8 cellular contexts compared by ENCODE assay signal in genomic region chr2:97699765-97700444, GRCh38. TPM values are rescaled to one million over a fixed set of nuclear protein-coding genes. Genes with fewer than 3 reads are reported as not detected.
DNase-seq lines count a peak whose midpoint lies in the region; ATAC-seq and TF ChIP-seq lines count a peak whose summit lies in the region.

No MANE protein-coding gene starts in this region.

- no peaks in the 10 kb centered on the region for H3K36me3 ChIP-seq in Peyer's patch
- H3K36me3 ChIP-seq in osteoblast (ENCODE audit: insufficient read depth, low read length): no peaks in the 10 kb centered on the region

- no peaks in the 10 kb centered on the region for H3K36me3 Mint-ChIP-seq in activated T-helper 2 cell treated with anti-CD3 and anti-CD28 coated beads, Interferon-gamma antibody, Interleukin-2, Interleukin-4, amounts not matched to agents 10 μg/mL and 5 μg/mL and 100 μg/mL, durations not matched to agents 14 hours and 24 hours and 36 hours (ENCODE audit: low read depth)

- ATAC-seq in HG02642 (IDR thresholded peaks at IDR 0.05; ENCODE audit: poor library complexity, unreplicated experiment): no peak

- no peak overlapping the region for H2AFZ ChIP-seq in osteoblast (ENCODE audit: low read length)

- H3K27ac ChIP-seq in Peyer's patch (no peak overlapping the region), osteoblast (ENCODE audit: low read depth, low read length) (no peak overlapping the region)

- H3K27ac Mint-ChIP-seq in activated T-helper 2 cell treated with anti-CD3 and anti-CD28 coated beads, Interferon-gamma antibody, Interleukin-2, Interleukin-4, amounts not matched to agents 10 μg/mL and 5 μg/mL and 100 μg/mL, durations not matched to agents 14 hours and 24 hours and 36 hours: no peak overlapping the region

- H3K27me3 Mint-ChIP-seq in activated T-helper 2 cell treated with anti-CD3 and anti-CD28 coated beads, Interferon-gamma antibody, Interleukin-2, Interleukin-4, amounts not matched to agents 10 μg/mL and 5 μg/mL and 100 μg/mL, durations not matched to agents 14 hours and 24 hours and 36 hours (ENCODE audit: low read depth): no peaks in the 10 kb centered on the region

- H4K20me1 ChIP-seq in osteoblast (ENCODE audit: insufficient read depth, low read length): no peaks in the 10 kb centered on the region

- no peaks in the 10 kb centered on the region for H3K27me3 ChIP-seq in Peyer's patch
- H3K27me3 ChIP-seq in osteoblast (ENCODE audit: insufficient read depth, low read length): no peaks in the 10 kb centered on the region

- H3K4me1 ChIP-seq in Peyer's patch: no peaks in the 10 kb centered on the region
- H3K4me1 ChIP-seq in osteoblast (ENCODE audit: insufficient read depth, low read length): peaks cover 11% of the 10 kb centered on the region

- H3K4me2 ChIP-seq in osteoblast (ENCODE audit: insufficient read depth, low read length): no peak overlapping the region

- H3K79me2 ChIP-seq in osteoblast (ENCODE audit: insufficient read depth, low read length): no peaks in the 10 kb centered on the region

- intact Hi-C loops in activated T-helper 2 cell treated with anti-CD3 and anti-CD28 coated beads, Interferon-gamma antibody, Interleukin-2, Interleukin-4, amounts not matched to agents 10 μg/mL and 5 μg/mL and 100 μg/mL, durations not matched to agents 14 hours and 24 hours and 36 hours (cut with micrococcal nuclease): no loop called here

- H3K9me3 Mint-ChIP-seq in activated T-helper 2 cell treated with anti-CD3 and anti-CD28 coated beads, Interferon-gamma antibody, Interleukin-2, Interleukin-4, amounts not matched to agents 10 μg/mL and 5 μg/mL and 100 μg/mL, durations not matched to agents 14 hours and 24 hours and 36 hours: no peaks in the 10 kb centered on the region

- H3K4me3 Mint-ChIP-seq in activated T-helper 2 cell treated with anti-CD3 and anti-CD28 coated beads, Interferon-gamma antibody, Interleukin-2, Interleukin-4, amounts not matched to agents 10 μg/mL and 5 μg/mL and 100 μg/mL, durations not matched to agents 14 hours and 24 hours and 36 hours (ENCODE audit: low read depth): no peak overlapping the region

- peaks cover 11% of the 10 kb centered on the region for H3K4me1 Mint-ChIP-seq in activated T-helper 2 cell treated with anti-CD3 and anti-CD28 coated beads, Interferon-gamma antibody, Interleukin-2, Interleukin-4, amounts not matched to agents 10 μg/mL and 5 μg/mL and 100 μg/mL, durations not matched to agents 14 hours and 24 hours and 36 hours (ENCODE audit: low read depth)

- no peak for TF ChIP-seq POLR2A in Peyer's patch (IDR thresholded peaks at IDR 0.05)

- H3K4me3 ChIP-seq in LNCaP clone FGC (ENCODE audit: low read depth, low read length): no peak overlapping the region
- no peak overlapping the region for H3K4me3 ChIP-seq in Peyer's patch
- no peak overlapping the region for H3K4me3 ChIP-seq in foreskin fibroblast (ENCODE audit: low read depth in 1 of 2, low read length in 2 of 2)
- no peak overlapping the region for H3K4me3 ChIP-seq in osteoblast (ENCODE audit: insufficient read depth, low read length)

- DNase-seq in GM10266 (ENCODE audit: extremely low spot score) (peak; percentile 60), LNCaP clone FGC (ENCODE audit: low read depth) (no peak), Peyer's patch (peak in 2 of 3 donors; percentile 35 to 78), foreskin fibroblast (peak; percentile 41 to 83), osteoblast (ENCODE audit: insufficient read length, low spot score, missing footprints) (peak; percentile 95), GM19240 (ENCODE audit: insufficient read length, low spot score) (no peak)
- DNase-seq in activated T-helper 2 cell treated with anti-CD3 and anti-CD28 coated beads, Interferon-gamma antibody, Interleukin-2, Interleukin-4, amounts not matched to agents 10 μg/mL and 5 μg/mL and 100 μg/mL, durations not matched to agents 14 hours and 24 hours and 36 hours (ENCODE audit: low spot score): peak; percentile 54

- no peaks in the 10 kb centered on the region for H3K9me3 ChIP-seq in Peyer's patch
- H3K9me3 ChIP-seq in osteoblast (ENCODE audit: low read depth, low read length): no peaks in the 10 kb centered on the region

- TF ChIP-seq CTCF in GM10266 (IDR thresholded peaks at IDR 0.05; ENCODE audit: control insufficient read depth, insufficient read depth, low read depth, missing control alignments): peak; percentile 73
- peak; percentile 62 for TF ChIP-seq CTCF in LNCaP clone FGC (IDR thresholded peaks at IDR 0.05; ENCODE audit: control insufficient read depth, extremely low read depth, insufficient read depth)
- peak in 5 of 6 experiments; percentile 27 to 73 (median 60) for TF ChIP-seq CTCF in Peyer's patch (IDR thresholded peaks at IDR 0.05)
- TF ChIP-seq CTCF in foreskin fibroblast (IDR thresholded peaks at IDR 0.05; ENCODE audit: low read depth, low read length): peak; percentile 71
- peak; percentile 72 for TF ChIP-seq CTCF in osteoblast (IDR thresholded peaks at IDR 0.05; ENCODE audit: extremely low read depth, low read depth, low read length)

RNA-seq across cellular contexts. Expression of gene ZAP70, which starts 13.5 kb away (rescaled TPM):
- total RNA-seq in Peyer's patch (10 to 100 TPM; 11.5 to 75.1 (median 27.2) TPM), osteoblast (under 0.01 TPM in 2 replicates)
- 231 and 234 TPM in 2 replicates for total RNA-seq in activated T-helper 2 cell treated with anti-CD3 and anti-CD28 coated beads, Interferon-gamma antibody, Interleukin-2, Interleukin-4, amounts not matched to agents 10 μg/mL and 5 μg/mL and 100 μg/mL, durations not matched to agents 14 hours and 24 hours and 36 hours

RNA-seq across cellular contexts. Expression of gene C2orf92, which starts 30.4 kb away (rescaled TPM):
- 10 to 100 TPM in 3 of 4 donors, 1 to 10 TPM in 1; 5.3 to 70.1 (median 25.5) TPM for total RNA-seq in Peyer's patch
- total RNA-seq in activated T-helper 2 cell treated with anti-CD3 and anti-CD28 coated beads, Interferon-gamma antibody, Interleukin-2, Interleukin-4, amounts not matched to agents 10 μg/mL and 5 μg/mL and 100 μg/mL, durations not matched to agents 14 hours and 24 hours and 36 hours: 17.2 and 21.8 TPM in 2 replicates
- 2.5 and 3.2 TPM in 2 replicates for total RNA-seq in osteoblast

RNA-seq across cellular contexts. Expression of gene ACTR1B, which starts 36.1 kb away (rescaled TPM):
- total RNA-seq in Peyer's patch (100 to 1,000 TPM in 1 of 4 donors, 10 to 100 TPM in 3; 64.3 to 151 (median 89.1) TPM), osteoblast (44.9 and 53.6 TPM in 2 replicates)
- 142 and 147 TPM in 2 replicates for total RNA-seq in activated T-helper 2 cell treated with anti-CD3 and anti-CD28 coated beads, Interferon-gamma antibody, Interleukin-2, Interleukin-4, amounts not matched to agents 10 μg/mL and 5 μg/mL and 100 μg/mL, durations not matched to agents 14 hours and 24 hours and 36 hours

RNA-seq across cellular contexts. Expression of gene COX5B, which starts 54.0 kb away (rescaled TPM):
- total RNA-seq in Peyer's patch: 100 to 1,000 TPM; 248 to 721 (median 447) TPM
- 217 and 237 TPM in 2 replicates for total RNA-seq in activated T-helper 2 cell treated with anti-CD3 and anti-CD28 coated beads, Interferon-gamma antibody, Interleukin-2, Interleukin-4, amounts not matched to agents 10 μg/mL and 5 μg/mL and 100 μg/mL, durations not matched to agents 14 hours and 24 hours and 36 hours
- total RNA-seq in osteoblast: 214 and 243 TPM in 2 replicates

Comparison
In these comparisons a context has a peak if more than half of its experiments do, and no peak if none do; other contexts are left out.
1. DNase-seq: peak in GM10266 (single experiment), Peyer's patch (2 of 3), activated T-helper 2 cell treated with anti-CD3 and anti-CD28 coated beads, Interferon-gamma antibody, Interleukin-2, Interleukin-4, amounts not matched to agents 10 μg/mL and 5 μg/mL and 100 μg/mL, durations not matched to agents 14 hours and 24 hours and 36 hours (single experiment), foreskin fibroblast (2 of 2) and osteoblast (single experiment); none in LNCaP clone FGC (single experiment) and GM19240 (single experiment).
2. RNA of gene ZAP70, which starts 13.5 kb away (total RNA-seq): 231 to 234 TPM in activated T-helper 2 cell treated with anti-CD3 and anti-CD28 coated beads, Interferon-gamma antibody, Interleukin-2, Interleukin-4, amounts not matched to agents 10 μg/mL and 5 μg/mL and 100 μg/mL, durations not matched to agents 14 hours and 24 hours and 36 hours and 11.5 to 75.1 TPM in Peyer's patch; under 0.01 TPM in osteoblast; every median in the first group is over 10 times any median in the second.
3. Peak in every context shown above with its lines, with median percentiles within 50 percentile points of each other: CTCF ChIP-seq.